28 cellular contexts compared by ENCODE assay signal in the genomic region with DNA sequence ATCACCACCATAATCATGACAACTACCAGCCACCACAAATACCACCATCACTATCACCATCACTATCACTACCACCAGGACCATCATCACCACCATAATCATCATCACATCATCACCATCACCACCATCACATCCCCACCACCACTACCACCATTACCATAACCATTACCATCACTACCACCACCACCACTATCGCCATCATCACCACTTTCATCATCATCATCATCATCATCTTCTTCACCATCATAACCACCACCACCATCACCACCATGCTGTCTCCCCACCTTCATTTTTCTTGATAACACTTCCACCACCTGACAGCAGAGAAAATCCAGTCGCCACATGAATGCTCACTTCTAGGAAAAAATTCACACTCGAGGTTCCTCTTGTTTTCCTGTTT.
DNase-seq lines count a peak whose midpoint lies in the region; ATAC-seq, FAIRE-seq and TF ChIP-seq lines count a peak whose summit lies in the region.
"Had no signal": no experiment of that assay in that cellular context is flagged by ENCODE, and none has a peak within 500 bp of the region (broad histone marks: within the 10 kb centered on the region; RNA-seq: fewer than 3 reads in every experiment).

No MANE protein-coding gene starts in this region.

- no peak for TF ChIP-seq CTCF in IMR-90 (conservative IDR thresholded peaks at IDR 0.05; ENCODE audit: low read depth, low read length)

- no peaks in the 10 kb centered on the region for H3K4me1 ChIP-seq in IMR-90 (ENCODE audit: control insufficient read depth, insufficient read depth, low read length)
- H3K4me1 ChIP-seq: A549, BE2C had no signal

- no peak overlapping the region for H2AK9ac ChIP-seq in IMR-90 (replicated peaks; ENCODE audit: low read depth, low read length, poor library complexity)

- no peak overlapping the region for H3K14ac ChIP-seq in IMR-90 (replicated peaks; ENCODE audit: low read depth, low read length)

- no peaks in the 10 kb centered on the region for H3K27me3 Mint-ChIP-seq in activated CD8-positive, alpha-beta memory T cell treated with anti-CD3 and anti-CD28 coated beads, Interleukin-2, amount 10 ng/mL, durations not matched to agents 7 days and 5 days
- H3K27me3 Mint-ChIP-seq in stimulated activated naive CD8-positive, alpha-beta T cell treated with anti-CD3 and anti-CD28 coated beads, Interleukin-15, Interleukin-2, amounts not matched to agents 100 ng/mL and 50 ng/mL, for 24 hours, result peaks cover 6% of the 10 kb centered on the region
- H3K27me3 Mint-ChIP-seq: CD4-positive, CD25-positive, alpha-beta regulatory T cell had no signal

- no peak for DNase-seq in activated CD8-positive, alpha-beta memory T cell treated with anti-CD3 and anti-CD28 coated beads, Interleukin-2, amount 10 ng/mL, durations not matched to agents 7 days and 5 days
- no peak for DNase-seq in activated CD8-positive, alpha-beta memory T cell treated with anti-CD3 and anti-CD28 coated beads, Interleukin-2, amount 50 U/mL, for 48 hours
- DNase-seq in stimulated activated naive CD8-positive, alpha-beta T cell treated with anti-CD3 and anti-CD28 coated beads, Interleukin-15, Interleukin-2, amounts not matched to agents 100 U/mL and 50 U/mL, for 24 hours, result no peak
- DNase-seq in IMR-90, result no peak
- DNase-seq in urothelium cell line (ENCODE audit: low spot score), result no peak
- no peak for DNase-seq in stimulated activated CD8-positive, alpha-beta memory T cell treated with anti-CD3 and anti-CD28 coated beads, Interleukin-4, amount 100 ng/mL, for 48 hours
- DNase-seq: AML-193; BE2C; C1 segment of cervical spinal cord; CD4-positive, alpha-beta memory T cell; CD4-positive, CD25-positive, alpha-beta regulatory T cell; CD8-positive, alpha-beta memory T cell; COR-L47; DMS 273 treated with DMSO at 0.1 percent for 48 hours; DMS153; DMS53; DMS79; DND-41; EL; GDM1 had no signal

- H3K23ac ChIP-seq in IMR-90 (ENCODE audit: low read depth, low read length), result no peak overlapping the region

- H3K9me1 ChIP-seq in IMR-90 (ENCODE audit: insufficient read depth, low read length), result no peaks in the 10 kb centered on the region

- FAIRE-seq in urothelium cell line (lab: Jason Lieb, UNC), result peak; percentile 99
- FAIRE-seq: A549, GM12878, GM19239 had no signal

- no peaks in the 10 kb centered on the region for H3K27me3 ChIP-seq in IMR-90 (ENCODE audit: control insufficient read depth, insufficient read depth, low read length)
- H3K27me3 ChIP-seq: BE2C, BLaER1 had no signal

- H4K8ac ChIP-seq in IMR-90 (ENCODE audit: low read depth in 2 of 2, low read length in 2 of 2), result no peak overlapping the region

- no peaks in the 10 kb centered on the region for H3K4me1 Mint-ChIP-seq in activated CD8-positive, alpha-beta memory T cell treated with anti-CD3 and anti-CD28 coated beads, Interleukin-2, amount 10 ng/mL, durations not matched to agents 7 days and 5 days
- H3K4me1 Mint-ChIP-seq in stimulated activated naive CD8-positive, alpha-beta T cell treated with anti-CD3 and anti-CD28 coated beads, Interleukin-15, Interleukin-2, amounts not matched to agents 100 ng/mL and 50 ng/mL, for 24 hours (ENCODE audit: low read depth), result no peaks in the 10 kb centered on the region
- H3K4me1 Mint-ChIP-seq: CD14-positive monocyte; CD4-positive, CD25-positive, alpha-beta regulatory T cell; CD8-positive, alpha-beta memory T cell had no signal

- H4K20me1 ChIP-seq in IMR-90 (ENCODE audit: insufficient read depth, low read length), result no peaks in the 10 kb centered on the region
- H4K20me1 ChIP-seq: BLaER1 had no signal

- H2AFZ ChIP-seq in IMR-90 (replicated peaks; ENCODE audit: low read length, poor library complexity), result no peak overlapping the region

- no peak overlapping the region for H4K5ac ChIP-seq in IMR-90 (ENCODE audit: low read depth, low read length)

- no peaks in the 10 kb centered on the region for H3K9me3 ChIP-seq in IMR-90 (ENCODE audit: control insufficient read depth, insufficient read depth, low read length)
- H3K9me3 ChIP-seq: A549, BE2C, BLaER1 had no signal

- H2AK5ac ChIP-seq in IMR-90 (ENCODE audit: low read depth, low read length), result no peak overlapping the region

- intact Hi-C loops in IMR-90 (cut with micrococcal nuclease), result no loop called here

- no peak overlapping the region for H3K4me2 ChIP-seq in IMR-90 (ENCODE audit: low read depth, low read length)
- H3K4me2 ChIP-seq: A549, BLaER1 had no signal

- in situ Hi-C loops in IMR-90 (cut with MboI; ENCODE audit: low sequenced_read_pairs), result no loop called here

- no peak overlapping the region for H3K9ac ChIP-seq in IMR-90 (ENCODE audit: low read depth, low read length)
- H3K9ac ChIP-seq: BLaER1 had no signal

- no peaks in the 10 kb centered on the region for H3K36me3 Mint-ChIP-seq in activated CD8-positive, alpha-beta memory T cell treated with anti-CD3 and anti-CD28 coated beads, Interleukin-2, amount 10 ng/mL, durations not matched to agents 7 days and 5 days
- no peaks in the 10 kb centered on the region for H3K36me3 Mint-ChIP-seq in stimulated activated naive CD8-positive, alpha-beta T cell treated with anti-CD3 and anti-CD28 coated beads, Interleukin-15, Interleukin-2, amounts not matched to agents 100 ng/mL and 50 ng/mL, for 24 hours (ENCODE audit: low read depth)
- H3K36me3 Mint-ChIP-seq: CD14-positive monocyte; CD4-positive, alpha-beta memory T cell; CD4-positive, CD25-positive, alpha-beta regulatory T cell had no signal

- dilution Hi-C loops in IMR-90 (cut with HindIII; ENCODE audit: low sequenced_read_pairs, unreplicated experiment), result no loop called here

- no peak overlapping the region for H3K56ac ChIP-seq in IMR-90 (ENCODE audit: extremely low read depth, insufficient read depth, low read length)

- no peak overlapping the region for H3K4me3 ChIP-seq in IMR-90 (ENCODE audit: insufficient read depth, low read depth, low read length)
- H3K4me3 ChIP-seq: A549, BLaER1, GM12878 had no signal

- no peak for TF ChIP-seq POLR2A in IMR-90 (IDR thresholded peaks at IDR 0.05; ENCODE audit: low read depth, low read length)

- H2BK5ac ChIP-seq in IMR-90 (ENCODE audit: low read depth, low read length, poor library complexity, severe bottlenecking), result peak overlapping the region; percentile 19

- no peaks in the 10 kb centered on the region for H3K79me1 ChIP-seq in IMR-90 (ENCODE audit: low read depth in 1 of 2, low read length in 2 of 2)

- no peak overlapping the region for H4K91ac ChIP-seq in IMR-90 (ENCODE audit: insufficient read depth, low read depth, low read length)

- BruUV-seq in IMR-90 (replicated peaks; lab: Mats Ljungman, UMichigan), result no TSS peak

- H3K27ac ChIP-seq in IMR-90 (ENCODE audit: insufficient read depth, low read length), result no peak overlapping the region
- H3K27ac ChIP-seq: 22Rv1, BLaER1 had no signal

- no peak for TF ChIP-seq RAD21 in IMR-90 (IDR thresholded peaks at IDR 0.05; ENCODE audit: low read length)

- ATAC-seq in activated CD8-positive, alpha-beta memory T cell treated with anti-CD3 and anti-CD28 coated beads, Interleukin-2, amount 10 ng/mL, durations not matched to agents 7 days and 5 days, result no peak
- no peak for ATAC-seq in stimulated activated naive CD8-positive, alpha-beta T cell treated with anti-CD3 and anti-CD28 coated beads, Interleukin-15, Interleukin-2, amounts not matched to agents 100 U/mL and 50 U/mL, for 24 hours
- ATAC-seq in IMR-90 (ENCODE audit: low read depth) (no peak), SK-N-SH treated with all-trans-retinoic acid at 6 μM for 48 hours (no peak)
- ATAC-seq: A549, GM12878 had no signal

- POLR2A ChIA-PET in IMR-90 (lab: Charles Lee; ENCODE audit: unreplicated experiment), result no interaction called here

- CTCF ChIA-PET in activated CD8-positive, alpha-beta memory T cell treated with anti-CD3 and anti-CD28 coated beads, Interleukin-2, amount 10 ng/mL, durations not matched to agents 7 days and 5 days (lab: Charles Lee), result no interaction called here
- CTCF ChIA-PET in IMR-90 (lab: Yijun Ruan, JAX), result no interaction called here

- H3K27ac Mint-ChIP-seq in activated CD8-positive, alpha-beta memory T cell treated with anti-CD3 and anti-CD28 coated beads, Interleukin-2, amount 10 ng/mL, durations not matched to agents 7 days and 5 days, result peak overlapping the region; percentile 16
- peak overlapping the region; percentile 10 for H3K27ac Mint-ChIP-seq in stimulated activated naive CD8-positive, alpha-beta T cell treated with anti-CD3 and anti-CD28 coated beads, Interleukin-15, Interleukin-2, amounts not matched to agents 100 ng/mL and 50 ng/mL, for 24 hours
- H3K27ac Mint-ChIP-seq: CD14-positive monocyte; CD4-positive, alpha-beta memory T cell; CD4-positive, CD25-positive, alpha-beta regulatory T cell had no signal

- no peak overlapping the region for H3K4me3 Mint-ChIP-seq in activated CD8-positive, alpha-beta memory T cell treated with anti-CD3 and anti-CD28 coated beads, Interleukin-2, amount 10 ng/mL, durations not matched to agents 7 days and 5 days
- no peak overlapping the region for H3K4me3 Mint-ChIP-seq in stimulated activated naive CD8-positive, alpha-beta T cell treated with anti-CD3 and anti-CD28 coated beads, Interleukin-15, Interleukin-2, amounts not matched to agents 100 ng/mL and 50 ng/mL, for 24 hours
- H3K4me3 Mint-ChIP-seq: CD14-positive monocyte; CD4-positive, alpha-beta memory T cell; CD8-positive, alpha-beta memory T cell had no signal

- no peaks in the 10 kb centered on the region for H3K36me3 ChIP-seq in IMR-90 (ENCODE audit: control insufficient read depth, insufficient read depth, low read length)
- H3K36me3 ChIP-seq: BE2C, BLaER1 had no signal

- H3K4ac ChIP-seq in IMR-90 (ENCODE audit: low read depth, low read length), result no peak overlapping the region

- H2BK15ac ChIP-seq in IMR-90 (ENCODE audit: low read depth, low read length), result no peak overlapping the region

- 50% methylated on average over 1 of the region's 3 CpGs; no CpG with 5 or more reads in 1 of the 2 experiments for WGBS in IMR-90 (ENCODE audit: extremely low coverage in 2 of 2, insufficient read length in 1 of 2), 2 experiments

- no peak overlapping the region for H2BK20ac ChIP-seq in IMR-90 (ENCODE audit: low read depth, low read length)

- peaks cover 5% of the 10 kb centered on the region for H3K9me3 Mint-ChIP-seq in activated CD8-positive, alpha-beta memory T cell treated with anti-CD3 and anti-CD28 coated beads, Interleukin-2, amount 10 ng/mL, durations not matched to agents 7 days and 5 days (ENCODE audit: low read depth)
- peaks cover 7% of the 10 kb centered on the region for H3K9me3 Mint-ChIP-seq in stimulated activated naive CD8-positive, alpha-beta T cell treated with anti-CD3 and anti-CD28 coated beads, Interleukin-15, Interleukin-2, amounts not matched to agents 100 ng/mL and 50 ng/mL, for 24 hours

- H3K18ac ChIP-seq in IMR-90 (ENCODE audit: low read depth, low read length), result no peak overlapping the region

- no peak overlapping the region for H2BK120ac ChIP-seq in IMR-90 (ENCODE audit: low read depth, low read length)

TF ChIP-seq in SK-N-SH treated with all-trans-retinoic acid at 6 μM for 48 hours, 23 proteins besides CTCF, POLR2A, EP300 and RAD21 (continues in another document):
- no peak for TF ChIP-seq BACH2 (CRISPR knock-in tag; IDR thresholded peaks at IDR 0.05; ENCODE audit: borderline replicate concordance)
- no peak for TF ChIP-seq CSDC2 (CRISPR knock-in tag; IDR thresholded peaks at IDR 0.05)
- no peak for TF ChIP-seq TOX (CRISPR knock-in tag; IDR thresholded peaks at IDR 0.05; ENCODE audit: borderline replicate concordance)
- TF ChIP-seq RARB (CRISPR knock-in tag; IDR thresholded peaks at IDR 0.05), result no peak
